24 cellular contexts compared by ENCODE assay signal in the genomic region with DNA sequence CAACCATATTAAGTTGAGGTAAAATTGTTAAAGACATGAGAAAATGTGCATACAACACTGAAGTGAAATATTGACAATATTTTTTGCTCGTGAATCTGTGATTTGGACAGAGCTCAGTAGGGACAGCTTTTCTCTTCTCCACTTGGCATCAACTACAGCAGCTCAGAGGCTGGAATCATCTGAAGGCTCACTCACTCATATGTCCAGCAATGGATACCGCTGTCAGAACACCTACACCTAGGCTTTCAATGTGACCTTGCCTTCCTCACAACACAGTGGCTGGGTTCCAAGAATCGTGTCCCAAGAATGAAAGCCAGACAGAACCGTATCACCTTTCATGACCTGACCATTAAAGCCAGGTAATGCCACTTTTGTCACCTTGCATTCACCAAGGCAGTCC.
DNase-seq lines count a peak whose midpoint lies in the region; ATAC-seq, FAIRE-seq and TF ChIP-seq lines count a peak whose summit lies in the region.
"Had no signal": no experiment of that assay in that cellular context is flagged by ENCODE, and none has a peak within 500 bp of the region (broad histone marks: within the 10 kb centered on the region; RNA-seq: fewer than 3 reads in every experiment).

No MANE protein-coding gene starts in this region.

- FAIRE-seq in bronchial epithelial cell (lab: Jason Lieb, UNC), result peak; percentile 66
- FAIRE-seq: A204.1, D721Med, GM12878, GM12892, GM18507 had no signal

- TF ChIP-seq CTCF in bronchial epithelial cell (IDR thresholded peaks at IDR 0.05; ENCODE audit: insufficient read depth, low read length, severe bottlenecking), result no peak
- TF ChIP-seq CTCF in CD4-positive, alpha-beta T cell (IDR thresholded peaks at IDR 0.05), result no peak

- H2BK5ac ChIP-seq in mesendoderm (ENCODE audit: low read length), result no peak overlapping the region

- H3K4me3 ChIP-seq in bronchial epithelial cell (ENCODE audit: low read depth, low read length) (no peak overlapping the region), mesendoderm (ENCODE audit: low read length) (no peak overlapping the region)
- H3K4me3 ChIP-seq: BLaER1, GM12878 had no signal

- H3K27ac ChIP-seq in mesendoderm (ENCODE audit: low read depth, low read length), result no peak overlapping the region
- no peak overlapping the region for H3K27ac ChIP-seq in CD4-positive, alpha-beta T cell (ENCODE audit: low read depth, low read length)
- H3K27ac ChIP-seq: BLaER1 had no signal

- H3K27ac Mint-ChIP-seq in stimulated activated memory B cell treated with anti-CD40 and anti-IgM and Interleukin-4, amounts not matched to agents 10 μg/mL and 1 μg/mL and 100 μg/mL, for 72 hours, result no peak overlapping the region
- H3K27ac Mint-ChIP-seq in CD4-positive, alpha-beta T cell, result no peak overlapping the region
- H3K27ac Mint-ChIP-seq: CD14-positive monocyte; CD4-positive, CD25-positive, alpha-beta regulatory T cell; CD8-positive, alpha-beta T cell had no signal

- H3K4ac ChIP-seq in mesendoderm (ENCODE audit: low read depth, low read length), result no peak overlapping the region

- no peak overlapping the region for H3K18ac ChIP-seq in mesendoderm (ENCODE audit: low read length)

- no peak overlapping the region for H2AK5ac ChIP-seq in mesendoderm (ENCODE audit: low read length)

- CTCF ChIA-PET in CD4-positive, alpha-beta T cell (lab: Charles Lee), result no interaction called here

- no peaks in the 10 kb centered on the region for H3K27me3 Mint-ChIP-seq in stimulated activated memory B cell treated with anti-CD40 and anti-IgM and Interleukin-4, amounts not matched to agents 10 μg/mL and 1 μg/mL and 100 μg/mL, for 72 hours
- no peaks in the 10 kb centered on the region for H3K27me3 Mint-ChIP-seq in CD4-positive, alpha-beta T cell

- H3K27me3 ChIP-seq in bronchial epithelial cell (ENCODE audit: control insufficient read depth, insufficient read depth, low read length), result no peaks in the 10 kb centered on the region
- no peaks in the 10 kb centered on the region for H3K27me3 ChIP-seq in mesendoderm (ENCODE audit: insufficient read depth, low read length, poor library complexity)
- H3K27me3 ChIP-seq in CD4-positive, alpha-beta T cell (ENCODE audit: control insufficient read depth, insufficient read depth, low read length), result no peaks in the 10 kb centered on the region
- H3K27me3 ChIP-seq: BE2C, BLaER1 had no signal

- DNase-seq in G401 (ENCODE audit: low spot score) (peak; percentile 69), bronchial epithelial cell (ENCODE audit: low read depth) (no peak), cerebellum (ENCODE audit: low spot score) (peak; percentile 39), mesendoderm (no peak), NCI-H1436 (lab: John Stamatoyannopoulos, UW) (no peak), NCI-H446 treated with DMSO at 0.1 percent for 48 hours (lab: John Stamatoyannopoulos, UW) (no peak)
- DNase-seq in CD4-positive, alpha-beta T cell, result no peak
- DNase-seq: 8988T; ACHN; BE2C; Caco-2; Calu3; CD4-positive, CD25-positive, alpha-beta regulatory T cell; CD8-positive, alpha-beta T cell; DMS79 treated with DMSO at 0.1 percent for 48 hours; GDM1 had no signal

- H3K36me3 Mint-ChIP-seq in stimulated activated memory B cell treated with anti-CD40 and anti-IgM and Interleukin-4, amounts not matched to agents 10 μg/mL and 1 μg/mL and 100 μg/mL, for 72 hours, result peaks cover 6% of the 10 kb centered on the region
- no peaks in the 10 kb centered on the region for H3K36me3 Mint-ChIP-seq in CD4-positive, alpha-beta T cell (ENCODE audit: low read depth)
- H3K36me3 Mint-ChIP-seq: CD14-positive monocyte; CD8-positive, alpha-beta T cell had no signal

- no peaks in the 10 kb centered on the region for H3K79me1 ChIP-seq in mesendoderm (ENCODE audit: low read length)

- no peaks in the 10 kb centered on the region for H3K4me1 Mint-ChIP-seq in stimulated activated memory B cell treated with anti-CD40 and anti-IgM and Interleukin-4, amounts not matched to agents 10 μg/mL and 1 μg/mL and 100 μg/mL, for 72 hours
- no peaks in the 10 kb centered on the region for H3K4me1 Mint-ChIP-seq in CD4-positive, alpha-beta T cell (ENCODE audit: low read depth)
- H3K4me1 Mint-ChIP-seq: CD14-positive monocyte; CD4-positive, CD25-positive, alpha-beta regulatory T cell had no signal

- H3K9me3 ChIP-seq in CD4-positive, alpha-beta T cell (ENCODE audit: control insufficient read depth, low read length), result peaks cover 6% of the 10 kb centered on the region
- H3K9me3 ChIP-seq: BE2C, BLaER1 had no signal

- no peak overlapping the region for H2BK120ac ChIP-seq in mesendoderm (ENCODE audit: low read depth, low read length)

- in situ Hi-C loops in G401 (cut with HindIII; ENCODE audit: low sequenced_read_pairs), result no loop called here

- no peak overlapping the region for H4K8ac ChIP-seq in mesendoderm (ENCODE audit: low read depth, low read length)

- H2BK15ac ChIP-seq in mesendoderm (replicated peaks; ENCODE audit: low read depth), result no peak overlapping the region

- H3K4me2 ChIP-seq in mesendoderm (ENCODE audit: low read length), result no peak overlapping the region
- H3K4me2 ChIP-seq: BLaER1 had no signal

- no peak overlapping the region for H3K4me3 Mint-ChIP-seq in stimulated activated memory B cell treated with anti-CD40 and anti-IgM and Interleukin-4, amounts not matched to agents 10 μg/mL and 1 μg/mL and 100 μg/mL, for 72 hours
- no peak overlapping the region for H3K4me3 Mint-ChIP-seq in CD4-positive, alpha-beta T cell
- H3K4me3 Mint-ChIP-seq: CD14-positive monocyte; CD4-positive, CD25-positive, alpha-beta regulatory T cell; CD8-positive, alpha-beta T cell had no signal

- H3K4me1 ChIP-seq in mesendoderm (ENCODE audit: control insufficient read depth, low read depth, low read length), result no peaks in the 10 kb centered on the region
- H3K4me1 ChIP-seq: BE2C, BLaER1, Caco-2 had no signal

- H3K36me3 ChIP-seq in bronchial epithelial cell (ENCODE audit: control insufficient read depth, insufficient read depth, low read length) (no peaks in the 10 kb centered on the region), mesendoderm (ENCODE audit: control insufficient read depth, insufficient read depth, low read length) (no peaks in the 10 kb centered on the region)
- H3K36me3 ChIP-seq: BE2C had no signal

- peak overlapping the region; percentile 5 for H4K5ac ChIP-seq in mesendoderm (ENCODE audit: low read length)

- no peak for ATAC-seq in stimulated activated memory B cell treated with anti-CD40 and anti-IgM and Interleukin-4, amounts not matched to agents 10 μg/mL and 1 μg/mL and 100 μg/mL, for 72 hours
- no peak for ATAC-seq in CD4-positive, alpha-beta T cell (ENCODE audit: poor library complexity)
- ATAC-seq: CD8-positive, alpha-beta T cell; GM12878 had no signal

- POLR2A ChIA-PET in CD4-positive, alpha-beta T cell (lab: Charles Lee), result no interaction called here

- no CpG with 5 or more reads among the region's 4 CpGs for WGBS in mesendoderm (ENCODE audit: extremely low coverage, insufficient coverage, low lambda C conversion rate)

- no peaks in the 10 kb centered on the region for H3K79me2 ChIP-seq in mesendoderm (ENCODE audit: control insufficient read depth, insufficient read depth, low read length)

- no peak overlapping the region for H3K9ac ChIP-seq in mesendoderm (ENCODE audit: low read length)
- H3K9ac ChIP-seq: BLaER1 had no signal

- intact Hi-C loops in CD4-positive, alpha-beta T cell (cut with DNase I, micrococcal nuclease), result no loop called here

- peaks cover 3% of the 10 kb centered on the region for H3K9me3 Mint-ChIP-seq in stimulated activated memory B cell treated with anti-CD40 and anti-IgM and Interleukin-4, amounts not matched to agents 10 μg/mL and 1 μg/mL and 100 μg/mL, for 72 hours
- peaks cover 2% of the 10 kb centered on the region for H3K9me3 Mint-ChIP-seq in CD4-positive, alpha-beta T cell

- H3K23ac ChIP-seq in mesendoderm (ENCODE audit: low read length), result no peak overlapping the region

- no peak overlapping the region for H3K56ac ChIP-seq in mesendoderm (ENCODE audit: low read length)

Comparison
In these comparisons a context has a peak if more than half of its experiments do, and no peak if none do; other contexts are left out.
1. DNase-seq: peak in G401 (single experiment) and cerebellum (single experiment); none in bronchial epithelial cell (single experiment), mesendoderm (single experiment), NCI-H1436 (single experiment), NCI-H446 treated with DMSO at 0.1 percent for 48 hours (single experiment) and CD4-positive, alpha-beta T cell (0 of 10).